28 cellular contexts compared by ENCODE assay signal in genomic region chr20:38798266-38798665, GRCh38. TPM values are rescaled to one million over a fixed set of nuclear protein-coding genes. Genes with fewer than 3 reads are reported as not detected.
"Had no signal": no experiment of that assay in that cellular context is flagged by ENCODE, and none has a peak within 500 bp of the region (broad histone marks: within the 10 kb centered on the region; RNA-seq: fewer than 3 reads in every experiment).

No MANE protein-coding gene starts in this region.

- H3K9me3 ChIP-seq: left lung, pancreas, thoracic aorta, vagina had no signal

- H3K4me2 ChIP-seq: hepatocyte had no signal

- H3K27me3 ChIP-seq: hepatocyte, left lung, pancreas, vagina had no signal

- ATAC-seq: activated T-cell treated with anti-CD3 and anti-CD28 coated beads, Interleukin-2, amount 50 U/mL, for 72 hours; left lung; pancreas; stimulated activated memory B cell treated with anti-CD40 and anti-IgM and Interleukin-4, amounts not matched to agents 10 μg/mL and 1 μg/mL and 100 μg/mL, for 72 hours had no signal

- H3K27ac ChIP-seq: hepatocyte, left lung, pancreas, skin epidermis, thoracic aorta, vagina had no signal

- H3K4me1 ChIP-seq: pancreas, vagina had no signal

- DNase-seq: activated CD4-positive, alpha-beta memory T cell treated with anti-CD3 and anti-CD28 coated beads, Interleukin-2, amount 10 ng/mL, durations not matched to agents 7 days and 5 days; activated CD4-positive, alpha-beta T cell treated with anti-CD3 and anti-CD28 coated beads for 48 hours; activated CD4-positive, CD25-positive, alpha-beta regulatory T cell; activated gamma-delta T cell; activated naive CD4-positive, alpha-beta T cell treated with anti-CD3 and anti-CD28 coated beads, Interleukin-2, amount 50 U/mL, for 16 hours; activated T-cell treated with anti-CD3 and anti-CD28 coated beads, Interleukin-2, amount 50 U/mL, for 72 hours; aorta; caudate nucleus; effector CD4-positive, alpha-beta T cell; foreskin fibroblast; kidney glomerular epithelial cell; left lung; mammary epithelial cell; midbrain; nephron progenitor cell; pancreas; right cardiac atrium; stimulated activated CD4-positive, alpha-beta T cell treated with anti-CD3 and anti-CD28 coated beads, Interleukin-2, amount 100 ng/mL, for 24 hours; T1000 had no signal

- H2AFZ ChIP-seq: hepatocyte had no signal

- H3K9me3 Mint-ChIP-seq: brain; stimulated activated memory B cell treated with anti-CD40 and anti-IgM and Interleukin-4, amounts not matched to agents 10 μg/mL and 1 μg/mL and 100 μg/mL, for 72 hours; type B pancreatic cell had no signal

- H3K36me3 Mint-ChIP-seq: brain; stimulated activated memory B cell treated with anti-CD40 and anti-IgM and Interleukin-4, amounts not matched to agents 10 μg/mL and 1 μg/mL and 100 μg/mL, for 72 hours; type B pancreatic cell had no signal

- H3K4me3 Mint-ChIP-seq: activated CD4-positive, alpha-beta memory T cell treated with anti-CD3 and anti-CD28 coated beads, Interleukin-2, amount 10 ng/mL, durations not matched to agents 7 days and 5 days; activated T-cell treated with anti-CD3 and anti-CD28 coated beads, Interleukin-2, amount 50 U/mL, for 72 hours; brain; dendritic cell treated with granulocyte-macrophage colony-stimulating factor and Interleukin-4, amounts not matched to agents 40 ng/mL and 50 ng/mL, for 4 days; nephron progenitor cell; stimulated activated memory B cell treated with anti-CD40 and anti-IgM and Interleukin-4, amounts not matched to agents 10 μg/mL and 1 μg/mL and 100 μg/mL, for 72 hours; type B pancreatic cell had no signal

- H3K27ac Mint-ChIP-seq: brain; dendritic cell treated with granulocyte-macrophage colony-stimulating factor and Interleukin-4, amounts not matched to agents 40 ng/mL and 50 ng/mL, for 4 days; nephron progenitor cell; type B pancreatic cell had no signal

- H3K27me3 Mint-ChIP-seq: activated CD4-positive, alpha-beta memory T cell treated with anti-CD3 and anti-CD28 coated beads, Interleukin-2, amount 10 ng/mL, durations not matched to agents 7 days and 5 days; stimulated activated memory B cell treated with anti-CD40 and anti-IgM and Interleukin-4, amounts not matched to agents 10 μg/mL and 1 μg/mL and 100 μg/mL, for 72 hours had no signal

- H3K79me2 ChIP-seq: hepatocyte had no signal

- H3K4me1 Mint-ChIP-seq: brain, nephron progenitor cell had no signal

RNA-seq across cellular contexts. Expression of gene PPP1R16B, which starts 7.2 kb away (rescaled TPM):
- total RNA-seq: epithelial cell of proximal tubule had no signal
